20 cellular contexts compared by ENCODE assay signal in genomic region chr9:89367281-89367680, GRCh38. TPM values are rescaled to one million over a fixed set of nuclear protein-coding genes. Genes with fewer than 3 reads are reported as not detected.
DNase-seq lines count a peak whose midpoint lies in the region; ATAC-seq, FAIRE-seq and TF ChIP-seq lines count a peak whose summit lies in the region.
"Had no signal": no experiment of that assay in that cellular context is flagged by ENCODE, and none has a peak within 500 bp of the region (broad histone marks: within the 10 kb centered on the region; RNA-seq: fewer than 3 reads in every experiment).

No MANE protein-coding gene starts in this region.

- no peak for ATAC-seq in activated T-cell treated with anti-CD3 and anti-CD28 coated beads, Interleukin-2, amount 50 U/mL, for 4 hours
- no peak for ATAC-seq in activated naive CD8-positive, alpha-beta T cell treated with anti-CD3 and anti-CD28 coated beads, Interleukin-2, amount 10 ng/mL, durations not matched to agents 7 days and 5 days (ENCODE audit: low read depth)
- no peak for ATAC-seq in stimulated activated effector memory CD8-positive, alpha-beta T cell treated with anti-CD3 and anti-CD28 coated beads, Interleukin-12 subunit alpha, Interleukin-12 subunit beta, amount 100 ng/mL, for 72 hours
- ATAC-seq in GM21786 (IDR thresholded peaks at IDR 0.05; ENCODE audit: unreplicated experiment), result no peak
- ATAC-seq: Panc1 had no signal

- H3K9me3 ChIP-seq in kidney (ENCODE audit: control insufficient read depth in 1 of 2, low read length in 2 of 2), result no peaks in the 10 kb centered on the region

- POLR2A ChIA-PET in activated naive CD8-positive, alpha-beta T cell treated with anti-CD3 and anti-CD28 coated beads, Interleukin-2, amount 10 ng/mL, durations not matched to agents 7 days and 5 days (lab: Charles Lee), result no interaction called here

- peaks cover 13% of the 10 kb centered on the region for H3K4me1 Mint-ChIP-seq in activated T-cell treated with anti-CD3 and anti-CD28 coated beads, Interleukin-2, amount 50 U/mL, for 24 hours (ENCODE audit: low read depth)
- H3K4me1 Mint-ChIP-seq in activated T-cell treated with anti-CD3 and anti-CD28 coated beads, Interleukin-2, amount 50 U/mL, for 4 hours (ENCODE audit: low read depth), result peaks cover 7% of the 10 kb centered on the region
- H3K4me1 Mint-ChIP-seq in activated naive CD8-positive, alpha-beta T cell treated with anti-CD3 and anti-CD28 coated beads, Interleukin-2, amount 10 ng/mL, durations not matched to agents 7 days and 5 days, result peaks cover 5% of the 10 kb centered on the region
- H3K4me1 Mint-ChIP-seq in activated naive CD8-positive, alpha-beta T cell treated with anti-CD3 and anti-CD28 coated beads for 36 hours, result peaks cover 6% of the 10 kb centered on the region
- H3K4me1 Mint-ChIP-seq in stimulated activated effector memory CD8-positive, alpha-beta T cell treated with anti-CD3 and anti-CD28 coated beads, Interleukin-12 subunit alpha, Interleukin-12 subunit beta, amount 100 ng/mL, for 72 hours, result peaks cover 24% of the 10 kb centered on the region

- DNase-seq in activated T-cell treated with anti-CD3 and anti-CD28 coated beads, Interleukin-2, amount 50 U/mL, for 24 hours, result no peak
- DNase-seq in activated T-cell treated with anti-CD3 and anti-CD28 coated beads, Interleukin-2, amount 50 U/mL, for 4 hours, result no peak
- peak; percentile 29 for DNase-seq in activated naive CD8-positive, alpha-beta T cell treated with anti-CD3 and anti-CD28 coated beads, Interleukin-2, amount 10 ng/mL, durations not matched to agents 7 days and 5 days
- no peak for DNase-seq in activated naive CD8-positive, alpha-beta T cell treated with anti-CD3 and anti-CD28 coated beads for 36 hours
- DNase-seq in kidney, result peak; percentile 43
- no peak for DNase-seq in stimulated activated effector memory CD8-positive, alpha-beta T cell treated with anti-CD3 and anti-CD28 coated beads, Interleukin-12 subunit alpha, Interleukin-12 subunit beta, amount 100 ng/mL, for 72 hours (ENCODE audit: low spot score in 2 of 2)
- no peak for DNase-seq in stimulated activated CD4-positive, alpha-beta T cell treated with anti-CD3 and anti-CD28 coated beads, Interleukin-4, amount 100 ng/mL, for 4 hours
- DNase-seq: 8988T, DMS153, DND-41, NCI-H1048, NCI-H1417, NCI-H1694, NCI-H2029 treated with DMSO at 0.1 percent for 48 hours, NCI-H526 treated with DMSO at 0.1 percent for 48 hours, SIG-M5 had no signal

- H3K36me3 Mint-ChIP-seq in activated T-cell treated with anti-CD3 and anti-CD28 coated beads, Interleukin-2, amount 50 U/mL, for 24 hours (ENCODE audit: low read depth), result peaks cover 25% of the 10 kb centered on the region
- H3K36me3 Mint-ChIP-seq in activated T-cell treated with anti-CD3 and anti-CD28 coated beads, Interleukin-2, amount 50 U/mL, for 4 hours (ENCODE audit: insufficient read depth), result no peaks in the 10 kb centered on the region
- H3K36me3 Mint-ChIP-seq in activated naive CD8-positive, alpha-beta T cell treated with anti-CD3 and anti-CD28 coated beads, Interleukin-2, amount 10 ng/mL, durations not matched to agents 7 days and 5 days, result no peaks in the 10 kb centered on the region
- H3K36me3 Mint-ChIP-seq in activated naive CD8-positive, alpha-beta T cell treated with anti-CD3 and anti-CD28 coated beads for 36 hours, result peaks cover 6% of the 10 kb centered on the region
- peaks cover 23% of the 10 kb centered on the region for H3K36me3 Mint-ChIP-seq in stimulated activated effector memory CD8-positive, alpha-beta T cell treated with anti-CD3 and anti-CD28 coated beads, Interleukin-12 subunit alpha, Interleukin-12 subunit beta, amount 100 ng/mL, for 72 hours

- no peaks in the 10 kb centered on the region for H3K4me1 ChIP-seq in kidney (ENCODE audit: control insufficient read depth in 1 of 2, insufficient read depth in 1 of 2, low read depth in 1 of 2, low read length in 2 of 2)

- H3K27me3 Mint-ChIP-seq in activated T-cell treated with anti-CD3 and anti-CD28 coated beads, Interleukin-2, amount 50 U/mL, for 24 hours, result no peaks in the 10 kb centered on the region
- H3K27me3 Mint-ChIP-seq in activated T-cell treated with anti-CD3 and anti-CD28 coated beads, Interleukin-2, amount 50 U/mL, for 4 hours (ENCODE audit: low read depth), result no peaks in the 10 kb centered on the region
- H3K27me3 Mint-ChIP-seq in activated naive CD8-positive, alpha-beta T cell treated with anti-CD3 and anti-CD28 coated beads, Interleukin-2, amount 10 ng/mL, durations not matched to agents 7 days and 5 days, result no peaks in the 10 kb centered on the region
- H3K27me3 Mint-ChIP-seq in activated naive CD8-positive, alpha-beta T cell treated with anti-CD3 and anti-CD28 coated beads for 36 hours, result no peaks in the 10 kb centered on the region

- H3K4me3 ChIP-seq in kidney (ENCODE audit: low read length in 2 of 2), result no peak overlapping the region

- no peak overlapping the region for H3K9ac ChIP-seq in kidney (ENCODE audit: low read length in 2 of 2)

- H3K27ac ChIP-seq in kidney (ENCODE audit: low read depth in 2 of 2, low read length in 2 of 2), result no peak overlapping the region

- no peak overlapping the region for H3K4me3 Mint-ChIP-seq in activated T-cell treated with anti-CD3 and anti-CD28 coated beads, Interleukin-2, amount 50 U/mL, for 24 hours
- no peak overlapping the region for H3K4me3 Mint-ChIP-seq in activated T-cell treated with anti-CD3 and anti-CD28 coated beads, Interleukin-2, amount 50 U/mL, for 4 hours
- H3K4me3 Mint-ChIP-seq in activated naive CD8-positive, alpha-beta T cell treated with anti-CD3 and anti-CD28 coated beads, Interleukin-2, amount 10 ng/mL, durations not matched to agents 7 days and 5 days, result no peak overlapping the region
- no peak overlapping the region for H3K4me3 Mint-ChIP-seq in activated naive CD8-positive, alpha-beta T cell treated with anti-CD3 and anti-CD28 coated beads for 36 hours
- no peak overlapping the region for H3K4me3 Mint-ChIP-seq in stimulated activated effector memory CD8-positive, alpha-beta T cell treated with anti-CD3 and anti-CD28 coated beads, Interleukin-12 subunit alpha, Interleukin-12 subunit beta, amount 100 ng/mL, for 72 hours

- no peak for FAIRE-seq in kidney (lab: Jason Lieb, UNC)
- FAIRE-seq: GM12892, H1 had no signal

- TF ChIP-seq CTCF in kidney (IDR thresholded peaks at IDR 0.05; ENCODE audit: borderline replicate concordance, extremely low read depth, insufficient read depth), result no peak

- H3K36me3 ChIP-seq in kidney (ENCODE audit: control insufficient read depth in 1 of 2, insufficient read depth in 2 of 2, low read length in 2 of 2), result peaks cover under 1 to 3% of the 10 kb centered on the region in 2 donors

- no peaks in the 10 kb centered on the region for H3K9me3 Mint-ChIP-seq in activated T-cell treated with anti-CD3 and anti-CD28 coated beads, Interleukin-2, amount 50 U/mL, for 24 hours
- H3K9me3 Mint-ChIP-seq in activated T-cell treated with anti-CD3 and anti-CD28 coated beads, Interleukin-2, amount 50 U/mL, for 4 hours, result no peaks in the 10 kb centered on the region
- no peaks in the 10 kb centered on the region for H3K9me3 Mint-ChIP-seq in activated naive CD8-positive, alpha-beta T cell treated with anti-CD3 and anti-CD28 coated beads, Interleukin-2, amount 10 ng/mL, durations not matched to agents 7 days and 5 days
- H3K9me3 Mint-ChIP-seq in activated naive CD8-positive, alpha-beta T cell treated with anti-CD3 and anti-CD28 coated beads for 36 hours, result no peaks in the 10 kb centered on the region
- no peaks in the 10 kb centered on the region for H3K9me3 Mint-ChIP-seq in stimulated activated effector memory CD8-positive, alpha-beta T cell treated with anti-CD3 and anti-CD28 coated beads, Interleukin-12 subunit alpha, Interleukin-12 subunit beta, amount 100 ng/mL, for 72 hours

- intact Hi-C loops in kidney (cut with DNase I), result no loop called here

- H3K27ac Mint-ChIP-seq in activated T-cell treated with anti-CD3 and anti-CD28 coated beads, Interleukin-2, amount 50 U/mL, for 24 hours, result peak overlapping the region; percentile 77
- H3K27ac Mint-ChIP-seq in activated naive CD8-positive, alpha-beta T cell treated with anti-CD3 and anti-CD28 coated beads, Interleukin-2, amount 10 ng/mL, durations not matched to agents 7 days and 5 days, result no peak overlapping the region
- H3K27ac Mint-ChIP-seq in activated naive CD8-positive, alpha-beta T cell treated with anti-CD3 and anti-CD28 coated beads for 36 hours, result no peak overlapping the region
- H3K27ac Mint-ChIP-seq in stimulated activated effector memory CD8-positive, alpha-beta T cell treated with anti-CD3 and anti-CD28 coated beads, Interleukin-12 subunit alpha, Interleukin-12 subunit beta, amount 100 ng/mL, for 72 hours, result peak overlapping the region; percentile 29

RNA-seq across cellular contexts. Expression of gene SECISBP2, which starts 49.0 kb away (rescaled TPM):
- 10 to 100 TPM; 34.7 to 36.3 (median 35.1) TPM for total RNA-seq in activated T-cell treated with anti-CD3 and anti-CD28 coated beads, Interleukin-2, amount 50 U/mL, for 4 hours
- 10 to 100 TPM; 56.4 to 59.4 TPM for total RNA-seq in activated naive CD8-positive, alpha-beta T cell treated with anti-CD3 and anti-CD28 coated beads, Interleukin-2, amount 10 ng/mL, durations not matched to agents 7 days and 5 days
- 10 to 100 TPM; 27.3 to 34.7 TPM for total RNA-seq in activated naive CD8-positive, alpha-beta T cell treated with anti-CD3 and anti-CD28 coated beads for 36 hours
- total RNA-seq in kidney, result 59.8 TPM
- 27.0 TPM for polyA plus RNA-seq in kidney (ENCODE audit: insufficient read depth, low read depth, low replicate concordance)

RNA-seq across cellular contexts. Expression of gene CKS2, which starts 56.3 kb away (rescaled TPM):
- 100 to 1,000 TPM; 121 to 140 (median 139) TPM for total RNA-seq in activated T-cell treated with anti-CD3 and anti-CD28 coated beads, Interleukin-2, amount 50 U/mL, for 4 hours
- 100 to 1,000 TPM; 114 to 126 TPM for total RNA-seq in activated naive CD8-positive, alpha-beta T cell treated with anti-CD3 and anti-CD28 coated beads, Interleukin-2, amount 10 ng/mL, durations not matched to agents 7 days and 5 days
- 100 to 1,000 TPM; 333 to 343 TPM for total RNA-seq in activated naive CD8-positive, alpha-beta T cell treated with anti-CD3 and anti-CD28 coated beads for 36 hours
- 7.0 TPM for total RNA-seq in kidney
- polyA plus RNA-seq in kidney (ENCODE audit: insufficient read depth, low read depth, low replicate concordance), result 72.8 TPM

Comparison
In these comparisons a context has a peak if more than half of its experiments do, and no peak if none do; other contexts are left out.
1. DNase-seq: peak in activated naive CD8-positive, alpha-beta T cell treated with anti-CD3 and anti-CD28 coated beads, Interleukin-2, amount 10 ng/mL, durations not matched to agents 7 days and 5 days (single experiment) and kidney (single experiment); none in activated T-cell treated with anti-CD3 and anti-CD28 coated beads, Interleukin-2, amount 50 U/mL, for 24 hours (single experiment), activated T-cell treated with anti-CD3 and anti-CD28 coated beads, Interleukin-2, amount 50 U/mL, for 4 hours (single experiment), activated naive CD8-positive, alpha-beta T cell treated with anti-CD3 and anti-CD28 coated beads for 36 hours (single experiment), stimulated activated effector memory CD8-positive, alpha-beta T cell treated with anti-CD3 and anti-CD28 coated beads, Interleukin-12 subunit alpha, Interleukin-12 subunit beta, amount 100 ng/mL, for 72 hours (0 of 2) and stimulated activated CD4-positive, alpha-beta T cell treated with anti-CD3 and anti-CD28 coated beads, Interleukin-4, amount 100 ng/mL, for 4 hours (0 of 2).
2. H3K27ac Mint-ChIP-seq: peak in activated T-cell treated with anti-CD3 and anti-CD28 coated beads, Interleukin-2, amount 50 U/mL, for 24 hours (single experiment) and stimulated activated effector memory CD8-positive, alpha-beta T cell treated with anti-CD3 and anti-CD28 coated beads, Interleukin-12 subunit alpha, Interleukin-12 subunit beta, amount 100 ng/mL, for 72 hours (single experiment); none in activated naive CD8-positive, alpha-beta T cell treated with anti-CD3 and anti-CD28 coated beads, Interleukin-2, amount 10 ng/mL, durations not matched to agents 7 days and 5 days (single experiment) and activated naive CD8-positive, alpha-beta T cell treated with anti-CD3 and anti-CD28 coated beads for 36 hours (single experiment).
3. RNA of gene CKS2, which starts 56.3 kb away (total RNA-seq): 333 to 343 TPM in activated naive CD8-positive, alpha-beta T cell treated with anti-CD3 and anti-CD28 coated beads for 36 hours, 121 to 140 TPM in activated T-cell treated with anti-CD3 and anti-CD28 coated beads, Interleukin-2, amount 50 U/mL, for 4 hours and 114 to 126 TPM in activated naive CD8-positive, alpha-beta T cell treated with anti-CD3 and anti-CD28 coated beads, Interleukin-2, amount 10 ng/mL, durations not matched to agents 7 days and 5 days; 7.0 TPM in kidney (single experiment); every median in the first group is over 10 times any median in the second.